Comparison of ENCODE assay signal across 19 cellular contexts in the genomic region with DNA sequence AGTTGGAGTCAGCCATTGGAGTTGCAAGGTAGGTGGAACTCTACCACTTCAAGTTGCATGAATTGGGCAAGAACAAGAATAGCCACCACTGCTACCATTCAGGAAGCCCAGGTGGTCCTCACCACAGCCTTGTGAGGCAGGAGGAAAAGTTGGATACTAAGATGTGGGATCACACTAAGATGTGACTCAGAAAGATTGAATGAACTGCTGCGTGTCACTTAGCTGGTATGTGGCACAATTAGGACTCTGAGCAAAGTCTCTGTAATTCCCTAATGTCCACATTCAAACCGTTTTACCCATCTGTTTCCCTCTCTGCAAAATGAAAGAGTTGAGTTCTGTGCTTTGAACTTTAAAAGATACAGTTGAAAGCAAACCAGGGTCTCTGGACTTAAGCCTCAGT. TPM values are rescaled to one million over a fixed set of nuclear protein-coding genes. Genes with fewer than 3 reads are reported as not detected.
DNase-seq lines count a peak whose midpoint lies in the region; ATAC-seq, FAIRE-seq and TF ChIP-seq lines count a peak whose summit lies in the region.
"Had no signal": no experiment of that assay in that cellular context is flagged by ENCODE, and none has a peak within 500 bp of the region (broad histone marks: within the 10 kb centered on the region; RNA-seq: fewer than 3 reads in every experiment).

No MANE protein-coding gene starts in this region.

- H3K9me3 ChIP-seq in astrocyte (ENCODE audit: insufficient read depth, low read depth, low read length) (no peaks in the 10 kb centered on the region), osteoblast (ENCODE audit: low read depth, low read length) (no peaks in the 10 kb centered on the region)
- H3K9me3 ChIP-seq: BE2C had no signal

- H3K4me1 Mint-ChIP-seq in HFFc6 (ENCODE audit: low read depth) (peaks cover 27% of the 10 kb centered on the region), astrocyte (ENCODE audit: low read depth, unreplicated experiment) (peaks cover 13% of the 10 kb centered on the region)
- H3K4me1 Mint-ChIP-seq: CD4-positive, alpha-beta memory T cell had no signal

- H3K36me3 ChIP-seq in astrocyte (ENCODE audit: insufficient read depth, low read length), result no peaks in the 10 kb centered on the region
- no peaks in the 10 kb centered on the region for H3K36me3 ChIP-seq in osteoblast (ENCODE audit: insufficient read depth, low read length)
- H3K36me3 ChIP-seq: BE2C had no signal

- ATAC-seq in left lobe of liver, result no peak
- ATAC-seq: HCT116 had no signal

- H3K9me3 Mint-ChIP-seq in HFFc6 (no peaks in the 10 kb centered on the region), astrocyte (ENCODE audit: unreplicated experiment) (no peaks in the 10 kb centered on the region)
- H3K9me3 Mint-ChIP-seq: CD4-positive, alpha-beta memory T cell had no signal

- H4K20me1 ChIP-seq in astrocyte (ENCODE audit: insufficient read depth, low read length) (no peaks in the 10 kb centered on the region), osteoblast (ENCODE audit: insufficient read depth, low read length) (no peaks in the 10 kb centered on the region)

- H3K4me2 ChIP-seq in astrocyte (ENCODE audit: low read length), result no peak overlapping the region
- H3K4me2 ChIP-seq in osteoblast (ENCODE audit: insufficient read depth, low read length), result peak overlapping the region; percentile 2
- H3K4me2 ChIP-seq: KMS-11 had no signal

- H3K4me3 ChIP-seq in astrocyte (ENCODE audit: insufficient read depth, low read depth, low read length), result no peak overlapping the region
- no peak overlapping the region for H3K4me3 ChIP-seq in osteoblast (ENCODE audit: insufficient read depth, low read length)

- H3K9ac ChIP-seq in astrocyte (ENCODE audit: low read length), result no peak overlapping the region
- H3K9ac ChIP-seq: KMS-11 had no signal

- no peaks in the 10 kb centered on the region for H3K36me3 Mint-ChIP-seq in HFFc6 (ENCODE audit: low read depth)
- no peaks in the 10 kb centered on the region for H3K36me3 Mint-ChIP-seq in astrocyte (ENCODE audit: low read depth, unreplicated experiment)
- H3K36me3 Mint-ChIP-seq: CD4-positive, alpha-beta memory T cell had no signal

- H3K27me3 Mint-ChIP-seq in HFFc6 (ENCODE audit: insufficient read depth), result no peaks in the 10 kb centered on the region
- H3K27me3 Mint-ChIP-seq in astrocyte (ENCODE audit: low read depth, unreplicated experiment), result peaks cover 3% of the 10 kb centered on the region
- H3K27me3 Mint-ChIP-seq: CD4-positive, alpha-beta memory T cell had no signal

- H3K79me2 ChIP-seq in astrocyte (ENCODE audit: insufficient read depth, low read length) (no peaks in the 10 kb centered on the region), osteoblast (ENCODE audit: insufficient read depth, low read length) (no peaks in the 10 kb centered on the region)

- H3K27me3 ChIP-seq in astrocyte (ENCODE audit: insufficient read depth, low read length) (no peaks in the 10 kb centered on the region), osteoblast (ENCODE audit: insufficient read depth, low read length) (no peaks in the 10 kb centered on the region)
- H3K27me3 ChIP-seq: BE2C had no signal

- H3K4me1 ChIP-seq in astrocyte (ENCODE audit: insufficient read depth, low read length), result peaks cover 4% of the 10 kb centered on the region
- peaks cover 15% of the 10 kb centered on the region for H3K4me1 ChIP-seq in osteoblast (ENCODE audit: insufficient read depth, low read length)
- H3K4me1 ChIP-seq: BE2C had no signal

- no peak for TF ChIP-seq CTCF in HFFc6 (IDR thresholded peaks at IDR 0.05)
- no peak for TF ChIP-seq CTCF in astrocyte (IDR thresholded peaks at IDR 0.05; ENCODE audit: insufficient read depth, low read depth, low read length)
- TF ChIP-seq CTCF in osteoblast (IDR thresholded peaks at IDR 0.05; ENCODE audit: extremely low read depth, low read depth, low read length), result no peak
- TF ChIP-seq CTCF in GM13977 (IDR thresholded peaks at IDR 0.05; ENCODE audit: extremely low read depth, insufficient read depth, missing control alignments), result no peak

- no peak overlapping the region for H3K27ac ChIP-seq in astrocyte (ENCODE audit: low read depth, low read length)
- no peak overlapping the region for H3K27ac ChIP-seq in osteoblast (ENCODE audit: low read depth, low read length)
- H3K27ac ChIP-seq: KMS-11 had no signal

- in situ Hi-C loops in KBM-7 (cut with MboI; ENCODE audit: low pct_unique_long_range_greater_than_20kb, low sequenced_read_pairs), result no loop called here
- in situ Hi-C loops in GM13977 (cut with MboI; ENCODE audit: low pct_unique_long_range_greater_than_20kb, low sequenced_read_pairs, unreplicated experiment), result no loop called here

- FAIRE-seq in astrocyte (lab: Jason Lieb, UNC), result no peak

- peak; percentile 48 for DNase-seq in AG20443 (ENCODE audit: low spot score)
- peak; percentile 41 for DNase-seq in HFFc6
- DNase-seq in astrocyte (ENCODE audit: low read depth), result peak; percentile 18
- peak; percentile 57 for DNase-seq in osteoblast (ENCODE audit: insufficient read length, low spot score, missing footprints)
- no peak for DNase-seq in KBM-7
- no peak for DNase-seq in GM13977 (ENCODE audit: low spot score)
- DNase-seq in left lobe of liver (ENCODE audit: low spot score), result no peak
- DNase-seq: BE2C; CD4-positive, alpha-beta memory T cell; DMS79; MM.1S; NCI-H1417; NCI-H1930; NCI-H2171 treated with DMSO at 0.1 percent for 48 hours; NCI-H774; SIG-M5 had no signal

- H3K4me3 Mint-ChIP-seq in HFFc6, result no peak overlapping the region
- no peak overlapping the region for H3K4me3 Mint-ChIP-seq in astrocyte (ENCODE audit: unreplicated experiment)
- H3K4me3 Mint-ChIP-seq: CD4-positive, alpha-beta memory T cell had no signal

- H3K27ac Mint-ChIP-seq in HFFc6 (peak overlapping the region; percentile 16; the same call in 1 of the 2 replicates), astrocyte (ENCODE audit: unreplicated experiment) (no peak overlapping the region)
- H3K27ac Mint-ChIP-seq: CD4-positive, alpha-beta memory T cell had no signal

- no peak overlapping the region for H2AFZ ChIP-seq in astrocyte (ENCODE audit: low read depth, low read length)
- no peak overlapping the region for H2AFZ ChIP-seq in osteoblast (ENCODE audit: low read length)

RNA-seq across cellular contexts. Expression of a gene that starts 44.7 kb away (rescaled TPM):
- total RNA-seq in HFFc6 (2021; fragmentation: NEBNext Ultra II Directional; extraction: Animal tissue kit (Norgen Biotek cat#: 25700)), result 10 to 100 TPM; 29.4 to 45.8 (median 36.5) TPM
- 7.6 and 8.7 TPM in 2 replicates for total RNA-seq in astrocyte
- 7.1 and 8.3 TPM in 2 replicates for total RNA-seq in osteoblast
- 7.6 TPM for total RNA-seq in left lobe of liver
- total RNA-seq: A673 had no signal

Comparison
In these comparisons a context has a peak if more than half of its experiments do, and no peak if none do; other contexts are left out.
1. DNase-seq: peak in AG20443 (single experiment), HFFc6 (single experiment), astrocyte (single experiment) and osteoblast (single experiment); none in KBM-7 (single experiment), GM13977 (single experiment) and left lobe of liver (single experiment).